In genomic region chr1:82762829-82763532, GRCh38 we compare ENCODE assay signal across 18 cellular contexts.
DNase-seq lines count a peak whose midpoint lies in the region; ATAC-seq and TF ChIP-seq lines count a peak whose summit lies in the region.
"Had no signal": no experiment of that assay in that cellular context is flagged by ENCODE, and none has a peak within 500 bp of the region (broad histone marks: within the 10 kb centered on the region; RNA-seq: fewer than 3 reads in every experiment).

No MANE protein-coding gene starts in this region.

- no peaks in the 10 kb centered on the region for H3K9me3 ChIP-seq in WERI-Rb-1 (ENCODE audit: severe bottlenecking)
- H3K9me3 ChIP-seq: SK-N-SH, vagina had no signal

- no peak overlapping the region for H3K27ac ChIP-seq in WERI-Rb-1
- H3K27ac ChIP-seq: dorsolateral prefrontal cortex, vagina had no signal

- H3K27me3 ChIP-seq in WERI-Rb-1 (ENCODE audit: insufficient read depth, low read depth, severe bottlenecking): no peaks in the 10 kb centered on the region
- H3K27me3 ChIP-seq: dorsolateral prefrontal cortex, vagina had no signal

- DNase-seq in stimulated activated naive CD4-positive, alpha-beta T cell (lab: John Stamatoyannopoulos, UW): no peak
- DNase-seq in WERI-Rb-1 (no peak), AG08395 (ENCODE audit: low spot score) (no peak)
- no peak for DNase-seq in activated CD4-positive, CD25-positive, alpha-beta regulatory T cell (lab: John Stamatoyannopoulos, UW)
- DNase-seq: activated CD8-positive, alpha-beta T cell treated with anti-CD3 and anti-CD28 coated beads for 36 hours; activated effector memory CD4-positive, alpha-beta T cell treated with Interleukin-2 at 50 U/mL for 16 hours; dorsolateral prefrontal cortex; GOT3; KBM-7; mesenchymal stem cell; NCI-H1105 treated with DMSO at 0.1 percent for 48 hours; NCI-H2227 treated with DMSO at 0.1 percent for 48 hours; SK-N-SH; stimulated activated naive B cell treated with anti-CD40 and anti-IgM and Interleukin-4, amounts not matched to agents 10 μg/mL and 1 μg/mL and 100 μg/mL, for 72 hours had no signal

- H3K4me3 ChIP-seq in WERI-Rb-1 (ENCODE audit: low read depth, low read length): no peak overlapping the region
- H3K4me3 ChIP-seq: dorsolateral prefrontal cortex, vagina had no signal

- ATAC-seq in GM19372 (IDR thresholded peaks at IDR 0.05; ENCODE audit: low read depth, unreplicated experiment) (peak; percentile 86), HG02798 (IDR thresholded peaks at IDR 0.05; ENCODE audit: poor library complexity, unreplicated experiment) (peak; percentile 84), HG03558 (IDR thresholded peaks at IDR 0.05; ENCODE audit: extremely low read depth, unreplicated experiment) (peak; percentile 65)
- ATAC-seq: activated CD8-positive, alpha-beta T cell treated with anti-CD3 and anti-CD28 coated beads for 36 hours; stimulated activated naive B cell treated with anti-CD40 and anti-IgM and Interleukin-4, amounts not matched to agents 10 μg/mL and 1 μg/mL and 100 μg/mL, for 72 hours had no signal

- TF ChIP-seq CTCF in WERI-Rb-1 (IDR thresholded peaks at IDR 0.05; ENCODE audit: low read depth, low read length): no peak

- H3K36me3 ChIP-seq in WERI-Rb-1: no peaks in the 10 kb centered on the region
- H3K36me3 ChIP-seq: vagina had no signal
